In the genomic region with DNA sequence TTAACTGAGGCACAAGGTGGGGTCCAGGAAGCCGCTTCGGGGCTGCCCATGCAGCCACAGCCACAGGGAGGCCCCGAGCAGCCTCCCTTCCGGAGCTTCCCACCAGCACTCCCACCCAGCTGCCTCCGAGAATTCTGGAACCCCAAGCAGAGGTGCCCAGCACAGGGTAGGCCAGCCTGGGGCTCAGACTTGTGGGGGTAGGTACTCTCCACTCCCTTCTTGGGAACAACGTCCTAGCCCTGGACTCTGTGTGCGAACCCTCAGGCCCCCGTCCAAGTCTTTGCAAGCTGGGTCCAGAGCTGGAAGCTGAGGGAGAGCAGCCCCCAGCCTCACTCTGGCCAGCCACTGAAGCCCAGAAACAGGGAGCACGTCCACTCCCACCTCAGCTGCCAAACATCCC, we compare ENCODE assay signal across 26 cellular contexts.
"Had no signal": no experiment of that assay in that cellular context is flagged by ENCODE, and none has a peak within 500 bp of the region (broad histone marks: within the 10 kb centered on the region; RNA-seq: fewer than 3 reads in every experiment).

No MANE protein-coding gene starts in this region.

- H3K4me3 Mint-ChIP-seq: activated CD4-positive, alpha-beta T cell treated with anti-CD3 and anti-CD28 coated beads, Interleukin-2, amount 10 ng/mL, durations not matched to agents 24 days and 14 days; activated CD8-positive, alpha-beta T cell treated with anti-CD3 and anti-CD28 coated beads, Interleukin-2, amount 10 ng/mL, durations not matched to agents 7 days and 5 days; activated naive CD4-positive, alpha-beta T cell treated with anti-CD3 and anti-CD28 coated beads for 36 hours; activated naive CD8-positive, alpha-beta T cell treated with anti-CD3 and anti-CD28 coated beads, Interleukin-2, amount 50 U/mL, for 24 hours; activated T-cell treated with anti-CD3 and anti-CD28 coated beads, Interleukin-2, amount 50 U/mL, for 4 hours; central memory CD8-positive, alpha-beta T cell; memory B cell; naive thymus-derived CD4-positive, alpha-beta T cell; T-cell; type B pancreatic cell had no signal

- H3K36me3 Mint-ChIP-seq: T-cell had no signal

- H3K9me3 ChIP-seq: colonic mucosa, esophagus squamous epithelium, left lung, mucosa of descending colon, ovary, right lobe of liver, stomach had no signal

- FAIRE-seq: small intestine had no signal

- H3K27ac Mint-ChIP-seq: activated CD4-positive, alpha-beta T cell treated with anti-CD3 and anti-CD28 coated beads, Interleukin-2, amount 10 ng/mL, durations not matched to agents 24 days and 14 days; activated naive CD4-positive, alpha-beta T cell treated with anti-CD3 and anti-CD28 coated beads for 36 hours; activated naive CD8-positive, alpha-beta T cell treated with anti-CD3 and anti-CD28 coated beads, Interleukin-2, amount 50 U/mL, for 24 hours; memory B cell; type B pancreatic cell had no signal

- H3K27me3 ChIP-seq: colonic mucosa, esophagus squamous epithelium, left lung, ovary, right lobe of liver, stomach had no signal

- DNase-seq: activated CD4-positive, alpha-beta T cell treated with anti-CD3 and anti-CD28 coated beads, Interleukin-2, amount 10 ng/mL, durations not matched to agents 24 days and 14 days; activated CD4-positive, CD25-positive, alpha-beta regulatory T cell; activated CD8-positive, alpha-beta T cell treated with anti-CD3 and anti-CD28 coated beads, Interleukin-2, amount 10 ng/mL, durations not matched to agents 7 days and 5 days; activated naive CD4-positive, alpha-beta T cell treated with anti-CD3 and anti-CD28 coated beads for 36 hours; activated naive CD8-positive, alpha-beta T cell treated with anti-CD3 and anti-CD28 coated beads, Interleukin-2, amount 50 U/mL, for 24 hours; activated T-cell treated with anti-CD3 and anti-CD28 coated beads, Interleukin-2, amount 50 U/mL, for 4 hours; aorta; colonic mucosa; effector CD4-positive, alpha-beta T cell; esophagus squamous epithelium; hypothalamus; mucosa of descending colon; naive thymus-derived CD4-positive, alpha-beta T cell; ovary; right lobe of liver; small intestine; stimulated activated CD4-positive, alpha-beta T cell treated with anti-CD3 and anti-CD28 coated beads, Interleukin-15, amount 100 ng/mL, for 24 hours; stimulated activated CD4-positive, alpha-beta T cell treated with anti-CD3 and anti-CD28 coated beads, Interleukin-2, amount 100 ng/mL, for 48 hours; stomach; T-cell; T-helper 9 cell had no signal

- H3K4me3 ChIP-seq: colonic mucosa, esophagus squamous epithelium, left lung, mucosa of descending colon, ovary, right lobe of liver, stomach had no signal

- H3K9me3 Mint-ChIP-seq: activated CD4-positive, alpha-beta T cell treated with anti-CD3 and anti-CD28 coated beads, Interleukin-2, amount 10 ng/mL, durations not matched to agents 24 days and 14 days; activated naive CD4-positive, alpha-beta T cell treated with anti-CD3 and anti-CD28 coated beads for 36 hours; activated naive CD8-positive, alpha-beta T cell treated with anti-CD3 and anti-CD28 coated beads, Interleukin-2, amount 50 U/mL, for 24 hours; activated T-cell treated with anti-CD3 and anti-CD28 coated beads, Interleukin-2, amount 50 U/mL, for 4 hours; central memory CD8-positive, alpha-beta T cell; memory B cell; naive thymus-derived CD4-positive, alpha-beta T cell; T-cell; type B pancreatic cell had no signal

- ATAC-seq: activated CD8-positive, alpha-beta T cell treated with anti-CD3 and anti-CD28 coated beads, Interleukin-2, amount 10 ng/mL, durations not matched to agents 7 days and 5 days; activated naive CD8-positive, alpha-beta T cell treated with anti-CD3 and anti-CD28 coated beads, Interleukin-2, amount 50 U/mL, for 24 hours; activated T-cell treated with anti-CD3 and anti-CD28 coated beads, Interleukin-2, amount 50 U/mL, for 4 hours; left lung; mucosa of descending colon; naive thymus-derived CD4-positive, alpha-beta T cell; SK-N-SH treated with all-trans-retinoic acid at 6 μM for 48 hours; T-cell had no signal

- H3K36me3 ChIP-seq: colonic mucosa, esophagus squamous epithelium, left lung, ovary, right lobe of liver, stomach had no signal

- H3K27ac ChIP-seq: colonic mucosa, left lung, ovary, right lobe of liver, stomach had no signal

- H3K27me3 Mint-ChIP-seq: activated CD4-positive, alpha-beta T cell treated with anti-CD3 and anti-CD28 coated beads, Interleukin-2, amount 10 ng/mL, durations not matched to agents 24 days and 14 days; activated naive CD8-positive, alpha-beta T cell treated with anti-CD3 and anti-CD28 coated beads, Interleukin-2, amount 50 U/mL, for 24 hours; central memory CD8-positive, alpha-beta T cell; memory B cell; naive thymus-derived CD4-positive, alpha-beta T cell; T-cell had no signal
